Comparison of ENCODE assay signal across 8 cellular contexts in the genomic region with DNA sequence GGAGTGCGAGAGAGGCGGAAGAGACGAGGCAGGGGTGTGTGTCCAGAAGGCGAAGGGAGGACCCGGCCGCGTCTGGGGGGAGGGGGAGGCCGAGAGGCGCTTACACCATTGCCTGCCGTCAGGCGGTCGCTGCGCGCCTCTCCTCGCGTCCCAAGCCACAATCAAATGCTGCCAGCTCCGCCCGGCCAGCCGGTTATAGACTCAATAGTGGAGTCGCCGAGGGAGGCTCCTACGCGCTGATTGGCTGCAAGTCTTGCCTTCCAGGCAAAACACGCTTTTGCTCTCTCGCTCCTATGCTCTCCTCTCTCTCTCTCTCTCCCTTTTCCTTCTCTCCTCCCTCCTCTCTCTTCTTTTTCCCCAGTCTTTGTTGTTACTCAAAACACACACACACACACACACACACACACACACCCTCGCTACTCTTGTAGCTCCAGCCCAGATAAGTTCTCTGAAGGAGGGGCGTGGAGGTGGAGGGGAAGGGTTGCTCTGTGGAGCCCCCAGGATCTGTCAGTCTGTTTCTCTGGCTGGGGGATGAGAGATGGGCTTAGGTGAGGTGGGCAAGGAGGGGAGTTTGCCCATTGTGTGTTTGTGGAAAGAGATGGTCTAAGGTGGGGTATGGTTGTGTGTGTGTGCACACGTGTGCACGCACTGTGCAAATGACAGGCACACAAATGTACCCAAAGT. TPM values are rescaled to one million over a fixed set of nuclear protein-coding genes. Genes with fewer than 3 reads are reported as not detected.
A peak's percentile ranks its signal among the peaks of the same experiment; 100 is the strongest.
DNase-seq lines count a peak whose midpoint lies in the region; ATAC-seq and TF ChIP-seq lines count a peak whose summit lies in the region.

TSS of gene DLX3 (minus strand) at position 170 of the 684 bp plus-strand sequence. CDS start 226 bp downstream, outside the sequence.

- H3K4me3 ChIP-seq in LNCaP clone FGC (ENCODE audit: low read depth, low read length) (peak within 1 kb of the TSS; percentile 15; the same call in 1 of the 2 replicates), mucosa of descending colon (no peak within 1 kb of the TSS), upper lobe of right lung (peak within 1 kb of the TSS; percentile 46)

- H3K27ac ChIP-seq in upper lobe of right lung = no peak within 1 kb of the TSS

- no peaks in the 10 kb centered on the region for H3K36me3 ChIP-seq in mucosa of descending colon (ENCODE audit: low read depth)
- no peaks in the 10 kb centered on the region for H3K36me3 ChIP-seq in upper lobe of right lung

- ATAC-seq in T-helper 17 cell (no peak), mucosa of descending colon (peak; percentile 54), upper lobe of right lung (peak; percentile 62), HG03521 (IDR thresholded peaks at IDR 0.05; ENCODE audit: unreplicated experiment) (no peak), GM18873 (IDR thresholded peaks at IDR 0.05; ENCODE audit: low FRiP score, unreplicated experiment) (no peak)

- H3K36me3 Mint-ChIP-seq in T-helper 17 cell (ENCODE audit: low read depth) (peaks cover 9% of the 10 kb centered on the region), endothelial cell (ENCODE audit: low read depth, unreplicated experiment) (peaks cover 3% of the 10 kb centered on the region)

- H3K27me3 ChIP-seq in upper lobe of right lung = peaks cover 71% of the 10 kb centered on the region

- H3K27me3 Mint-ChIP-seq in T-helper 17 cell (peaks cover 89% of the 10 kb centered on the region), endothelial cell (ENCODE audit: unreplicated experiment) (peaks cover 42% of the 10 kb centered on the region)

- H3K4me1 ChIP-seq in mucosa of descending colon (ENCODE audit: low read depth) = peaks cover 19% of the 10 kb centered on the region
- H3K4me1 ChIP-seq in upper lobe of right lung = peaks cover 24% of the 10 kb centered on the region

- intact Hi-C loops in mucosa of descending colon (cut with DNase I, micrococcal nuclease) (loop anchor here (5.0 to 10.0 kb wide), 2 partner anchors 118 to 430 kb away; no protein-coding TSS in a partner anchor), upper lobe of right lung (cut with DNase I) (loop anchor here (5.0 kb wide), 2 partner anchors 113 to 428 kb away; no protein-coding TSS in a partner anchor)

- DNase-seq in DMS 273 treated with DMSO at 0.1 percent for 48 hours (lab: John Stamatoyannopoulos, UW) (peak; percentile 77), LNCaP clone FGC (ENCODE audit: low read depth) (peak; percentile 75), T-helper 17 cell (no peak), endothelial cell (ENCODE audit: low spot score) (peak; percentile 61), mucosa of descending colon (peak; percentile 65 to 73 (median 73)), upper lobe of right lung (peak; percentile 89)

- peak within 1 kb of the TSS; percentile 10 for H3K27ac Mint-ChIP-seq in T-helper 17 cell
- peak within 1 kb of the TSS; percentile 74 for H3K27ac Mint-ChIP-seq in endothelial cell (ENCODE audit: unreplicated experiment)

- H3K4me1 Mint-ChIP-seq in T-helper 17 cell (peaks cover 30% of the 10 kb centered on the region), endothelial cell (ENCODE audit: unreplicated experiment) (peaks cover 11% of the 10 kb centered on the region)

- peak within 1 kb of the TSS; percentile 95 for H3K4me3 Mint-ChIP-seq in T-helper 17 cell
- H3K4me3 Mint-ChIP-seq in endothelial cell (ENCODE audit: unreplicated experiment) = peak within 1 kb of the TSS; percentile 74

- TF ChIP-seq CTCF in LNCaP clone FGC (IDR thresholded peaks at IDR 0.05; ENCODE audit: control insufficient read depth, extremely low read depth, insufficient read depth) (no peak), endothelial cell (IDR thresholded peaks at IDR 0.05; ENCODE audit: unreplicated experiment) (no peak), mucosa of descending colon (IDR thresholded peaks at IDR 0.05) (no peak), upper lobe of right lung (IDR thresholded peaks at IDR 0.05) (no peak)

- no peaks in the 10 kb centered on the region for H3K9me3 Mint-ChIP-seq in endothelial cell (ENCODE audit: unreplicated experiment)

- H3K9me3 ChIP-seq in T-helper 17 cell (ENCODE audit: control insufficient read depth, low read length, poor library complexity, severe bottlenecking) (no peaks in the 10 kb centered on the region), mucosa of descending colon (no peaks in the 10 kb centered on the region), upper lobe of right lung (no peaks in the 10 kb centered on the region)

RNA-seq across cellular contexts. Expression of gene DLX3, which starts in this region (rescaled TPM):
- not detected for total RNA-seq in T-helper 17 cell
- total RNA-seq in endothelial cell (ENCODE audit: unreplicated experiment) = 0.13 TPM
- under 1 TPM in 1 of 3 donors, not detected in 2; 0.22 TPM for total RNA-seq in mucosa of descending colon
- total RNA-seq in upper lobe of right lung = 0.69 TPM

Comparison
In these comparisons a context has a peak if more than half of its experiments do, and no peak if none do; other contexts are left out.
1. Peak in DNase-seq in endothelial cell; RNA of the gene not detected or under 1 TPM.
2. Peak in DNase-seq and ATAC-seq in mucosa of descending colon; RNA of the gene not detected or under 1 TPM.
3. Peak in DNase-seq, ATAC-seq and H3K4me3 ChIP-seq in upper lobe of right lung; RNA of the gene not detected or under 1 TPM.
4. DNase-seq: peak in DMS 273 treated with DMSO at 0.1 percent for 48 hours (single experiment) and LNCaP clone FGC (single experiment); none in T-helper 17 cell (0 of 3).